Comparison of ENCODE assay signal across 19 cellular contexts in genomic region chr9:92289708-92290390, GRCh38. TPM values are rescaled to one million over a fixed set of nuclear protein-coding genes. Genes with fewer than 3 reads are reported as not detected.
A peak's percentile ranks its signal among the peaks of the same experiment; 100 is the strongest.
DNase-seq lines count a peak whose midpoint lies in the region; ATAC-seq and TF ChIP-seq lines count a peak whose summit lies in the region.
"Had no signal": no experiment of that assay in that cellular context is flagged by ENCODE, and none has a peak within 500 bp of the region (broad histone marks: within the 10 kb centered on the region; RNA-seq: fewer than 3 reads in every experiment).

No MANE protein-coding gene starts in this region.

- in situ Hi-C loops in GM23248 (cut with MboI): no loop called here

- H3K4me2 ChIP-seq in GM23248 (ENCODE audit: unreplicated experiment): no peak overlapping the region
- H3K4me2 ChIP-seq: BLaER1 had no signal

- H3K4me3 Mint-ChIP-seq in activated naive CD8-positive, alpha-beta T cell treated with anti-CD3 and anti-CD28 coated beads for 36 hours: no peak overlapping the region

- H3K79me2 ChIP-seq in GM23248 (ENCODE audit: insufficient read depth): peaks cover 92% of the 10 kb centered on the region

- H3K27ac Mint-ChIP-seq in activated naive CD8-positive, alpha-beta T cell treated with anti-CD3 and anti-CD28 coated beads for 36 hours: peak overlapping the region; percentile 44
- H3K27ac Mint-ChIP-seq: nephron, progenitor cell of endocrine pancreas had no signal

- H3K4me3 ChIP-seq in BJ (ENCODE audit: low read depth, low read length) (no peak overlapping the region), GM23248 (no peak overlapping the region)
- H3K4me3 ChIP-seq: ascending aorta, BLaER1, skin epidermis, upper lobe of left lung had no signal

- no peak for TF ChIP-seq CTCF in BJ (IDR thresholded peaks at IDR 0.05; ENCODE audit: insufficient read depth, low read depth, low read length)

- CTCF ChIA-PET in BJ (lab: Yijun Ruan, JAX): interaction anchor here (1.6 to 4.6 kb wide), 2 partner anchors 10 to 151 kb away, joined by 6 to 29 read pairs; no protein-coding TSS in a partner anchor

- peaks cover 5% of the 10 kb centered on the region for H3K36me3 ChIP-seq in BJ (ENCODE audit: control insufficient read depth, insufficient read depth, low read length)
- H3K36me3 ChIP-seq in GM23248 (ENCODE audit: low read depth): peaks cover 51% of the 10 kb centered on the region

- peaks cover 69% of the 10 kb centered on the region for H3K36me3 Mint-ChIP-seq in activated naive CD8-positive, alpha-beta T cell treated with anti-CD3 and anti-CD28 coated beads for 36 hours

- peaks cover 58% of the 10 kb centered on the region for H3F3A ChIP-seq in GM23248 (ENCODE audit: insufficient read depth)

- H3K9me3 Mint-ChIP-seq in activated naive CD8-positive, alpha-beta T cell treated with anti-CD3 and anti-CD28 coated beads for 36 hours: no peaks in the 10 kb centered on the region
- H3K9me3 Mint-ChIP-seq: nephron; stimulated activated naive CD8-positive, alpha-beta T cell treated with anti-CD3 and anti-CD28 coated beads, Interleukin-15, amount 100 ng/mL, for 72 hours had no signal

- no peaks in the 10 kb centered on the region for H3K9me2 ChIP-seq in GM23248 (ENCODE audit: insufficient read depth)

- H2AFZ ChIP-seq in GM23248: no peak overlapping the region

- peaks cover 17% of the 10 kb centered on the region for H4K20me1 ChIP-seq in GM23248 (ENCODE audit: insufficient read depth)

- no peaks in the 10 kb centered on the region for H3K27me3 Mint-ChIP-seq in activated naive CD8-positive, alpha-beta T cell treated with anti-CD3 and anti-CD28 coated beads for 36 hours
- H3K27me3 Mint-ChIP-seq: progenitor cell of endocrine pancreas; stimulated activated naive CD8-positive, alpha-beta T cell treated with anti-CD3 and anti-CD28 coated beads, Interleukin-15, amount 100 ng/mL, for 72 hours had no signal

- POLR2A ChIA-PET in BJ (lab: Charles Lee): no interaction called here

- H3K9ac ChIP-seq in GM23248: no peak overlapping the region
- H3K9ac ChIP-seq: BLaER1 had no signal

- DNase-seq in BJ (ENCODE audit: low read depth) (peak; percentile 18), GM23248 (peak; percentile 66), fibroblast of peridontal ligament (ENCODE audit: extremely low read depth) (peak; percentile 65), left lobe of liver (ENCODE audit: low spot score) (no peak), AG20443 (ENCODE audit: low spot score) (no peak), GOT3 (lab: John Stamatoyannopoulos, UW) (no peak)
- DNase-seq in activated naive CD8-positive, alpha-beta T cell treated with anti-CD3 and anti-CD28 coated beads for 36 hours: no peak
- DNase-seq: activated effector memory CD4-positive, alpha-beta T cell treated with Interleukin-2 at 50 U/mL for 16 hours; NCI-H2227 treated with DMSO at 0.1 percent for 48 hours; stimulated activated CD4-positive, alpha-beta T cell treated with anti-CD3 and anti-CD28 coated beads, Interleukin-4, amount 100 ng/mL, for 1 hour; stimulated activated naive CD8-positive, alpha-beta T cell treated with anti-CD3 and anti-CD28 coated beads, Interleukin-15, amount 100 ng/mL, for 72 hours; T-helper 9 cell; upper lobe of left lung had no signal

- H3K9me3 ChIP-seq in GM23248 (ENCODE audit: low read depth): no peaks in the 10 kb centered on the region
- H3K9me3 ChIP-seq: ascending aorta, BLaER1, upper lobe of left lung had no signal

- peaks cover 36% of the 10 kb centered on the region for H3K4me1 ChIP-seq in GM23248 (ENCODE audit: insufficient read depth)

- H3K27ac ChIP-seq in GM23248: peak overlapping the region; percentile 46
- H3K27ac ChIP-seq: ascending aorta, BLaER1, skin epidermis, upper lobe of left lung had no signal

- ATAC-seq in left lobe of liver (no peak), GM18517 (IDR thresholded peaks at IDR 0.05; ENCODE audit: unreplicated experiment) (no peak)
- ATAC-seq: stimulated activated naive CD8-positive, alpha-beta T cell treated with anti-CD3 and anti-CD28 coated beads, Interleukin-15, amount 100 ng/mL, for 72 hours had no signal

- H3K4me1 Mint-ChIP-seq in activated naive CD8-positive, alpha-beta T cell treated with anti-CD3 and anti-CD28 coated beads for 36 hours: peaks cover 44% of the 10 kb centered on the region

- H3K27me3 ChIP-seq in BJ (ENCODE audit: control insufficient read depth, insufficient read depth, low read length) (no peaks in the 10 kb centered on the region), GM23248 (replicated peaks; ENCODE audit: insufficient read depth) (no peaks in the 10 kb centered on the region)
- H3K27me3 ChIP-seq: ascending aorta, BLaER1, upper lobe of left lung had no signal

- 90% methylated on average over 5 of the region's 5 CpGs for WGBS in GM23248 (ENCODE audit: low coverage in 1 of 2, low lambda C conversion rate in 2 of 2, missing lambda C conversion rate in 2 of 2), 2 experiments

RNA-seq across cellular contexts. Expression of gene IARS1, which starts 3.6 kb away (rescaled TPM):
- polyA plus RNA-seq in BJ (2011; rRNA removed) (117 and 194 TPM in 2 replicates), GM23248 (2016; fragmentation: Nextera tagmentation; extraction: Ambion mirVana) (222 and 223 TPM in 2 replicates)
- polyA minus RNA-seq in BJ (2011; rRNA and poly(A)+ RNA removed): 188 and 210 TPM in 2 replicates
- 343 and 388 TPM in 2 replicates for total RNA-seq in GM23248 (2014; rRNA removed; shearing (Covaris generic))
- total RNA-seq in activated naive CD8-positive, alpha-beta T cell treated with anti-CD3 and anti-CD28 coated beads for 36 hours: 100 to 1,000 TPM; 280 TPM
- total RNA-seq in left lobe of liver: 31.5 TPM

RNA-seq across cellular contexts. Expression of gene NOL8, which starts 35.3 kb away (rescaled TPM):
- polyA plus RNA-seq in BJ (2011; rRNA removed) (8.8 and 17.3 TPM in 2 replicates), GM23248 (2016; fragmentation: Nextera tagmentation; extraction: Ambion mirVana) (27.0 and 30.3 TPM in 2 replicates)
- polyA minus RNA-seq in BJ (2011; rRNA and poly(A)+ RNA removed): 9.4 and 12.4 TPM in 2 replicates
- total RNA-seq in GM23248 (2014; rRNA removed; shearing (Covaris generic)): 10.4 and 15.3 TPM in 2 replicates
- 10 to 100 TPM; 65.0 to 73.3 TPM for total RNA-seq in activated naive CD8-positive, alpha-beta T cell treated with anti-CD3 and anti-CD28 coated beads for 36 hours
- 9.7 TPM for total RNA-seq in left lobe of liver

RNA-seq across cellular contexts. Expression of gene CENPP, which starts 35.9 kb away (rescaled TPM):
- polyA plus RNA-seq in BJ (2011; rRNA removed) (1.3 and 2.3 TPM in 2 replicates), GM23248 (2016; fragmentation: Nextera tagmentation; extraction: Ambion mirVana) (7.2 and 7.4 TPM in 2 replicates)
- 0.71 and 0.77 TPM in 2 replicates for polyA minus RNA-seq in BJ (2011; rRNA and poly(A)+ RNA removed)
- total RNA-seq in GM23248 (2014; rRNA removed; shearing (Covaris generic)): 0.38 and 2.5 TPM in 2 replicates
- total RNA-seq in activated naive CD8-positive, alpha-beta T cell treated with anti-CD3 and anti-CD28 coated beads for 36 hours: 10 to 100 TPM; 26.5 to 27.0 TPM
- total RNA-seq in left lobe of liver: 1.2 TPM

Comparison
In these comparisons a context has a peak if more than half of its experiments do, and no peak if none do; other contexts are left out.
1. DNase-seq: peak in BJ (single experiment), GM23248 (single experiment) and fibroblast of peridontal ligament (single experiment); none in activated naive CD8-positive, alpha-beta T cell treated with anti-CD3 and anti-CD28 coated beads for 36 hours (single experiment), left lobe of liver (single experiment), AG20443 (single experiment) and GOT3 (single experiment).